ENCODE assay signal across 1 cellular context in genomic region chr10:110512461-110513187, GRCh38.
A peak's percentile ranks its signal among the peaks of the same experiment; 100 is the strongest.
TF ChIP-seq lines count a peak whose summit lies in the region.

No MANE protein-coding gene starts in this region.

TF ChIP-seq in K562, 482 proteins besides CTCF, POLR2A, EP300 and RAD21 (continued from another document):
- TF ChIP-seq JUND (IDR thresholded peaks at IDR 0.05; ENCODE audit: borderline replicate concordance, low read depth, low read length) (peak; percentile 74; the same call in 1 of the 2 replicates), JUND (tag; IDR thresholded peaks at IDR 0.05; ENCODE audit: borderline replicate concordance, low read depth, low read length) (peak; percentile 44; the same call in 1 of the 3 replicates), ZBTB40 (IDR thresholded peaks at IDR 0.05) (no peak), ZBTB40 (CRISPR knock-in tag; IDR thresholded peaks at IDR 0.05) (no peak), KDM1A (IDR thresholded peaks at IDR 0.05) (peak; percentile 19 to 64; a peak in 2 of 4 replicates), CBFA2T2 (conservative IDR thresholded peaks at IDR 0.05) (0 out of 2 replicates have a peak, but pooled peaks have one; percentile 22), CBFA2T3 (IDR thresholded peaks at IDR 0.05) (peak; percentile 50; the same call in 1 of the 2 replicates), SMARCA4 (IDR thresholded peaks at IDR 0.05) (0 out of 2 replicates have a peak, but pooled peaks have one; percentile 42), RCOR1 (IDR thresholded peaks at IDR 0.05; ENCODE audit: borderline replicate concordance in 1 of 2, low read depth in 2 of 2, low read length in 2 of 2) (peak in 1 of 2 experiments; percentile 75; a peak in 2 of 4 replicates), ZNF395 (CRISPR knock-in tag; IDR thresholded peaks at IDR 0.05) (no peak), KDM2B (CRISPR knock-in tag; IDR thresholded peaks at IDR 0.05) (no peak), DPF2 (IDR thresholded peaks at IDR 0.05) (0 out of 2 replicates have a peak, but pooled peaks have one; percentile 35), CTBP1 (IDR thresholded peaks at IDR 0.05; ENCODE audit: borderline replicate concordance) (peak; percentile 30; the same call in 1 of the 2 replicates), JUN (IDR thresholded peaks at IDR 0.05; ENCODE audit: borderline replicate concordance, low read depth, low read length) (peak; percentile 93), JUN (CRISPR knock-in tag; IDR thresholded peaks at IDR 0.05; ENCODE audit: borderline replicate concordance) (no peak), PURB (CRISPR knock-in tag; IDR thresholded peaks at IDR 0.05; ENCODE audit: low read depth) (no peak), MEF2A (IDR thresholded peaks at IDR 0.05; ENCODE audit: control insufficient read depth, low read depth, low read length) (0 out of 2 replicates have a peak, but pooled peaks have one; percentile 19), CREBBP (IDR thresholded peaks at IDR 0.05; ENCODE audit: low read depth, low read length) (no peak), NR1H2 (CRISPR knock-in tag; IDR thresholded peaks at IDR 0.05) (no peak), FOSL1 (tag; conservative IDR thresholded peaks at IDR 0.05) (peak; percentile 96), POLR3G (IDR thresholded peaks at IDR 0.05; ENCODE audit: extremely low read depth, insufficient read length, insufficient replicate concordance) (no peak), TGIF2 (CRISPR knock-in tag; IDR thresholded peaks at IDR 0.05) (no peak), PYGO2 (tag; IDR thresholded peaks at IDR 0.05) (no peak), TCF3 (CRISPR knock-in tag; IDR thresholded peaks at IDR 0.05) (0 out of 2 replicates have a peak, but pooled peaks have one; percentile 13), SREBF2 (CRISPR knock-in tag; IDR thresholded peaks at IDR 0.05) (no peak), SMARCE1 (IDR thresholded peaks at IDR 0.05) (peak; percentile 56), MYC (IDR thresholded peaks at IDR 0.05; ENCODE audit: low read depth, low read length) (0 out of 2 replicates have a peak, but pooled peaks have one; percentile 18), MYC (CRISPR knock-in tag; IDR thresholded peaks at IDR 0.05; ENCODE audit: borderline replicate concordance, low read depth) (no peak), ATF3 (IDR thresholded peaks at IDR 0.05) (peak; percentile 95), ATF3 (CRISPR knock-in tag; conservative IDR thresholded peaks at IDR 0.05) (no peak)
